9 cellular contexts compared by ENCODE assay signal in genomic region chr15:70156781-70157261, GRCh38. TPM values are rescaled to one million over a fixed set of nuclear protein-coding genes. Genes with fewer than 3 reads are reported as not detected.
A peak's percentile ranks its signal among the peaks of the same experiment; 100 is the strongest.
DNase-seq lines count a peak whose midpoint lies in the region; ATAC-seq and TF ChIP-seq lines count a peak whose summit lies in the region.
"Had no signal": no experiment of that assay in that cellular context is flagged by ENCODE, and none has a peak within 500 bp of the region (broad histone marks: within the 10 kb centered on the region; RNA-seq: fewer than 3 reads in every experiment).

No MANE protein-coding gene starts in this region.

- H3K4me3 ChIP-seq in body of pancreas = no peak overlapping the region
- no peak overlapping the region for H3K4me3 ChIP-seq in stomach
- no peak overlapping the region for H3K4me3 ChIP-seq in H7 (ENCODE audit: insufficient read depth, low read depth, low read length)

- no peaks in the 10 kb centered on the region for H3K9me3 ChIP-seq in body of pancreas
- no peaks in the 10 kb centered on the region for H3K9me3 ChIP-seq in stomach

- 11 to 20% methylated on average over 15 of the region's 15 CpGs for WGBS in body of pancreas, 2 donors
- WGBS in stomach, 5 donors = 40 to 55% (median 53%) methylated on average over 15 of the region's 15 CpGs

- TF ChIP-seq POLR2A in body of pancreas (IDR thresholded peaks at IDR 0.05) = no peak
- no peak for TF ChIP-seq POLR2A in stomach (IDR thresholded peaks at IDR 0.05)

- no peaks in the 10 kb centered on the region for H3K36me3 ChIP-seq in body of pancreas (replicated peaks in 1 of 2; ENCODE audit: insufficient read depth in 1 of 2, low read depth in 2 of 2)
- no peaks in the 10 kb centered on the region for H3K36me3 ChIP-seq in stomach
- no peaks in the 10 kb centered on the region for H3K36me3 ChIP-seq in H7 (replicated peaks; ENCODE audit: control insufficient read depth, insufficient read depth, low read length)

- TF ChIP-seq EP300 in stomach (IDR thresholded peaks at IDR 0.05) = no peak

- peak; percentile 43 for ATAC-seq in body of pancreas
- ATAC-seq in HG03520 (IDR thresholded peaks at IDR 0.05; ENCODE audit: unreplicated experiment) = no peak

- DNase-seq in M059J (ENCODE audit: low read depth) (peak; percentile 37), body of pancreas (peak; percentile 54 to 80 (median 68)), hypothalamus (lab: John Stamatoyannopoulos, UW) (peak in 28 of 51 donors; percentile 7 to 66 (median 42)), stomach (peak; percentile 56), RPMI8226 (no peak), H7 (no peak)
- DNase-seq: activated gamma-delta T cell, GF-D8 had no signal

- TF ChIP-seq CTCF in body of pancreas (IDR thresholded peaks at IDR 0.05) = no peak
- no peak for TF ChIP-seq CTCF in stomach (IDR thresholded peaks at IDR 0.05)

- intact Hi-C loops in body of pancreas (cut with DNase I) (no loop called here), stomach (cut with DNase I; ENCODE audit: low total_unique reads) (no loop called here)

- no peaks in the 10 kb centered on the region for H3K27me3 ChIP-seq in body of pancreas
- no peaks in the 10 kb centered on the region for H3K27me3 ChIP-seq in stomach
- H3K27me3 ChIP-seq in H7 (ENCODE audit: control insufficient read depth, insufficient read depth, low read length) = no peaks in the 10 kb centered on the region

- no peak overlapping the region for H3K27ac ChIP-seq in body of pancreas
- no peak overlapping the region for H3K27ac ChIP-seq in stomach

- H3K4me1 ChIP-seq in body of pancreas = peaks cover 41% of the 10 kb centered on the region
- H3K4me1 ChIP-seq in stomach = peaks cover 27 to 73% (median 47%) of the 10 kb centered on the region in 4 donors

RNA-seq across cellular contexts. Expression of gene TLE3, which starts 59.1 kb away (rescaled TPM):
- total RNA-seq in M059J (2014; rRNA removed; shearing (Covaris generic)) = 6.4 and 15.6 TPM in 2 replicates
- total RNA-seq in body of pancreas (10 to 100 TPM; 16.6 to 33.9 TPM), stomach (100 to 1,000 TPM in 3 of 5 donors, 10 to 100 TPM in 2; 18.9 to 186 (median 103) TPM)
- 10 to 100 TPM; 13.3 to 21.5 (median 21.0) TPM for polyA plus RNA-seq in stomach
- total RNA-seq in H7 (2014; rRNA removed; shearing (Covaris generic)) = 83.5 and 108 TPM in 2 replicates

Comparison
In these comparisons a context has a peak if more than half of its experiments do, and no peak if none do; other contexts are left out.
1. DNase-seq: peak in M059J (single experiment), body of pancreas (4 of 4), hypothalamus (28 of 51) and stomach (single experiment); none in RPMI8226 (single experiment) and H7 (single experiment).